1 cellular context compared by ENCODE assay signal in the genomic region with DNA sequence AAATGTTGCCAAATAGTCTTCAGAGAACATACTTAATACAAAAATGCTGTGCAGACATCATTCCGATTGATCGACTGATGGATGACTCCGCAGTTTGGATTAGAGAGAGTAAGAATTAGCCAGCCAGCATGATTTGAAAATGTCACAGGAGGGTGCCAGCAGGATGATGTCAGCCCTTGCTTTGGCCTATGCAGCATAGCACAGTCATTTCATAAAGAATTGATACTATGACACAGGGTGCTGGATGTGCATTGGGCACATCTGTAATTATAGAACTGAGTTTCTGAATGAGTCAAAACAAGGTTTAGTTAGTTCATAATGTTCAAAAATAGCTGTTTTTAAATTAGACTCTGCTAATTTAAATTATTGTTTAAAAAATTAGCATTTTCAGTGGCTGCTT.
TF ChIP-seq lines count a peak whose summit lies in the region.

No MANE protein-coding gene starts in this region.

TF ChIP-seq in WTC11, 78 proteins besides CTCF, POLR2A, EP300 and RAD21 (continued from another document):
- TF ChIP-seq ZNF425 (CRISPR knock-in tag; conservative IDR thresholded peaks at IDR 0.05) (no peak), ZNF138 (CRISPR knock-in tag; conservative IDR thresholded peaks at IDR 0.05) (no peak), RORB (CRISPR knock-in tag; IDR thresholded peaks at IDR 0.05) (no peak), TEAD4 (CRISPR knock-in tag; IDR thresholded peaks at IDR 0.05) (no peak)
